8 cellular contexts compared by ENCODE assay signal in the genomic region with DNA sequence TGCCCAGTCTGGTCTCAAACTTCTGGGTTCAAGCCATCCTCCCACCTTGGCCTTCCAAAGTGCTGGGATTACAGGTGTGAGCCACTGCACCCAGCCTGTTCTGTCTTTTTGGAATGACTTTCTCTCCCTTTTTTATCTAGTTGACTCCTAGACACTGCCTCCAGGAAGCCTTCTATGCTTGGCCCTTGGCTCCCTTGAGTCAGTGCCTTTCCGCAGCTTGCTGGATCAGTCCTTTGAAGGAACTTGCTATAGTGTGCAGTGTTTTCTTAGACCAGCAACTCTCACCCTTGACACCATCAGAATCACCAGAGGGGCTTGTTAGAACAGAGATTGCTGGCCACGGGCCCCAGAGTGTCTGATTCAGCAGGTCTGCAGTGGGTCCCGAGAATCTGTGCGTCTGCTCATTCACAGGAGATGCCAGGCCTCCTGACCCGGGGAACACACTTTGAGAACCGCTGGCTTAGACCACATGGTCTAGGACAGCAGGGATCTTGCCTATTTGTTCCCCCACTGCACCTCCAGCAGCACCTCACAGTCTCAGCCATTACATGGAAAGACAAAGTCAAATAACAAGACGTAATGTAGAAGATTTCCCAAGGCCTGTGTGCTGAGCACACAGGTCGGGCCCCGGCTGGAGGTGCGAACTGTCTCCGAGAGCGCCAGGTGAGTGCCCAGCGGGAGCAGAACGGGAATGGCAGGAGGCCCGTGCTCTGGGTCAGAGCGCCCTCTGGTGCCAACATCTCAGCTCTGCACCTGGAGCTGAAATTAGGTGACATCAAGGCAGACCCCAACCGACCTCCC. TPM values are rescaled to one million over a fixed set of nuclear protein-coding genes. Genes with fewer than 3 reads are reported as not detected.
DNase-seq lines count a peak whose midpoint lies in the region; ATAC-seq and TF ChIP-seq lines count a peak whose summit lies in the region.

No MANE protein-coding gene starts in this region.

- no peaks in the 10 kb centered on the region for H3K9me3 ChIP-seq in psoas muscle

- no peaks in the 10 kb centered on the region for H3K36me3 ChIP-seq in psoas muscle (ENCODE audit: insufficient read depth in 1 of 2, low read depth in 1 of 2)

- WGBS in psoas muscle, 3 donors: 22 to 23% (median 22%) methylated on average over 17 of the region's 17 CpGs

- no peaks in the 10 kb centered on the region for H3K4me1 ChIP-seq in psoas muscle

- H3K27ac ChIP-seq in psoas muscle: no peak overlapping the region

- peak; percentile 90 for TF ChIP-seq CTCF in psoas muscle (IDR thresholded peaks at IDR 0.05)

- ATAC-seq in Right ventricle myocardium superior (ENCODE audit: poor library complexity) (peak; percentile 88), psoas muscle (peak; percentile 83 to 92 (median 86)), HG03280 (IDR thresholded peaks at IDR 0.05; ENCODE audit: unreplicated experiment) (no peak), HG02571 (IDR thresholded peaks at IDR 0.05; ENCODE audit: unreplicated experiment) (no peak)

- intact Hi-C loops in Right ventricle myocardium superior (cut with DNase I): loop anchor here (2.0 to 10.0 kb wide), 2 partner anchors 103 to 337 kb away; no protein-coding TSS in a partner anchor
- intact Hi-C loops in psoas muscle (cut with DNase I): loop anchor here (1.0 to 10.0 kb wide), 5 partner anchors 103 to 340 kb away; no protein-coding TSS in a partner anchor

- DNase-seq in DMS114 treated with DMSO at 0.1 percent for 48 hours (lab: John Stamatoyannopoulos, UW; ENCODE audit: unreplicated experiment): peak; percentile 47
- peak; percentile 31 to 59 for DNase-seq in Kasumi-1 (lab: John Stamatoyannopoulos, UW)
- peak; percentile 24 for DNase-seq in SHP77 treated with DMSO at 0.1 percent for 48 hours (lab: John Stamatoyannopoulos, UW)
- peak; percentile 24 to 40 (median 30) for DNase-seq in activated naive CD4-positive, alpha-beta T cell (lab: John Stamatoyannopoulos, UW)
- DNase-seq in Right ventricle myocardium superior: peak; percentile 79
- peak; percentile 59 to 79 for DNase-seq in psoas muscle

- no peak overlapping the region for H3K4me3 ChIP-seq in psoas muscle

- peaks cover 0 to 16% (median 0%) of the 10 kb centered on the region in 3 donors for H3K27me3 ChIP-seq in psoas muscle (ENCODE audit: insufficient read depth in 3 of 3, low read length in 2 of 3)

RNA-seq across cellular contexts. Expression of a gene that starts 27.4 kb away (rescaled TPM):
- 7.2 TPM for total RNA-seq in Right ventricle myocardium superior
- total RNA-seq in psoas muscle: 10 to 100 TPM in 3 of 4 donors, 1 to 10 TPM in 1; 8.0 to 26.1 (median 22.7) TPM
- 10 to 100 TPM; 14.7 to 43.5 (median 14.9) TPM for polyA plus RNA-seq in psoas muscle

Comparison
In these comparisons a context has a peak if more than half of its experiments do, and no peak if none do; other contexts are left out.
1. DNase-seq: peak in every context shown above with its lines; median percentile 79 in Right ventricle myocardium superior; 69 in psoas muscle; 47 in DMS114 treated with DMSO at 0.1 percent for 48 hours; 45 in Kasumi-1; 30 in activated naive CD4-positive, alpha-beta T cell; 24 in SHP77 treated with DMSO at 0.1 percent for 48 hours.
2. ATAC-seq: peak in Right ventricle myocardium superior (single experiment) and psoas muscle (4 of 4); none in HG03280 (single experiment) and HG02571 (single experiment).